ENCODE assay signal across 1 cellular context in the genomic region with DNA sequence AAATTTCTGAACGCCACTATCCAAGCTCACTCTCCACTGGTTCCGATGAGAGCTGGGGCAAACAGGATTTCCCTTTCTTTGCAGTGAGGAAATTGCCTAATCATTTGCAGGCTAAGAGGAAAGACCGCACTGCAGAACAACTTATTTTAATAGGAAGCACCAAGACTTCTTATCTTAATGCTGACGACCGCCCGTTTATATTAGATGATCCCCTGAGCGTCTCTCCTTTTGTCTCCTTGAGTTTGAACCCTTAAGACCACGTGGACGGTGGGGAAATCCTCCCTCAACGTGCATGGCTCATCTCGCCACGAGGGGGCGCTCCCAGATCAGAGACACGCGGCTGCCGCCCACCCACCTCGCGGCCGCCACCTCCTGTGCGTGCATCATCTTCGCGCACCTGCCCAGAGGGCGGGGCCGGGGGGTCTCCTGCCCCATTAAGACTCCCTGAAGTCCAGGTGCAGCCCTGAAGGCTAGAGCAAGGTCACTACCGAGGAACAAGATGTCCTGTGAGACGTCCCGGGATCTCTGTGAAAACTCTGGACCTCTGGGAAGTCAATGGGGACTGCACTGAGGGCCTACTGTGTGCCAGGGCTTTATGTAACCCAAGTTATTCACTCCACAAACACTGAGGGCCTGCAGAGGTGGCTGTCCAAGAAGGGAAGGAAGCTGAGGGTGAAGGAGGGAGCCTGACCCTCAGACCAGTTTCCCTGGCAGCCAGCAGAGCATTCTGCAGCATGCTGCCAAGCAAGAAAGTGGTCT.
TF ChIP-seq lines count a peak whose summit lies in the region.

No MANE protein-coding gene starts in this region.

TF ChIP-seq in H1, 55 proteins besides CTCF, POLR2A, EP300 and RAD21 (continued from another document):
- TF ChIP-seq, protein P1, sequence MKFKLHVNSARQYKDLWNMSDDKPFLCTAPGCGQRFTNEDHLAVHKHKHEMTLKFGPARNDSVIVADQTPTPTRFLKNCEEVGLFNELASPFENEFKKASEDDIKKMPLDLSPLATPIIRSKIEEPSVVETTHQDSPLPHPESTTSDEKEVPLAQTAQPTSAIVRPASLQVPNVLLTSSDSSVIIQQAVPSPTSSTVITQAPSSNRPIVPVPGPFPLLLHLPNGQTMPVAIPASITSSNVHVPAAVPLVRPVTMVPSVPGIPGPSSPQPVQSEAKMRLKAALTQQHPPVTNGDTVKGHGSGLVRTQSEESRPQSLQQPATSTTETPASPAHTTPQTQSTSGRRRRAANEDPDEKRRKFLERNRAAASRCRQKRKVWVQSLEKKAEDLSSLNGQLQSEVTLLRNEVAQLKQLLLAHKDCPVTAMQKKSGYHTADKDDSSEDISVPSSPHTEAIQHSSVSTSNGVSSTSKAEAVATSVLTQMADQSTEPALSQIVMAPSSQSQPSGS (IDR thresholded peaks at IDR 0.05; ENCODE audit: low read length), result no peak
- TF ChIP-seq TCF12 (IDR thresholded peaks at IDR 0.05; ENCODE audit: low read depth, low read length) (peak; percentile 89; the same call in 1 of the 2 replicates), CEBPB (IDR thresholded peaks at IDR 0.05; ENCODE audit: low read depth, low read length) (peak; percentile 58; the same call in 1 of the 2 replicates), NANOG (IDR thresholded peaks at IDR 0.05; ENCODE audit: insufficient read depth, low read depth, low read length, poor library complexity, severe bottlenecking) (peak; percentile 3), KDM1A (IDR thresholded peaks at IDR 0.05; ENCODE audit: borderline replicate concordance, low read length) (0 out of 2 replicates have a peak, but pooled peaks have one; percentile 14), RFX5 (IDR thresholded peaks at IDR 0.05; ENCODE audit: borderline replicate concordance, low read depth, low read length) (no peak), TEAD4 (IDR thresholded peaks at IDR 0.05; ENCODE audit: low read depth, low read length) (no peak), HDAC6 (IDR thresholded peaks at IDR 0.05; ENCODE audit: low read depth, low read length) (no peak), EGR1 (IDR thresholded peaks at IDR 0.05; ENCODE audit: borderline replicate concordance, low read depth, low read length) (peak; percentile 81; the same call in 1 of the 2 replicates), SIN3A (conservative IDR thresholded peaks at IDR 0.05 in 1 of 2, IDR thresholded peaks at IDR 0.05 in 1 of 2; ENCODE audit: low read depth in 1 of 2, low read length in 2 of 2) (0 out of 4 replicates have a peak, but pooled peaks of 1 of the 2 experiments have one; percentile 30), TAF1 (IDR thresholded peaks at IDR 0.05; ENCODE audit: low read depth, low read length) (0 out of 2 replicates have a peak, but pooled peaks have one; percentile 35), SP4 (IDR thresholded peaks at IDR 0.05; ENCODE audit: low read length) (peak; percentile 65; the same call in 1 of the 2 replicates)
- TF ChIP-seq, protein P2, sequence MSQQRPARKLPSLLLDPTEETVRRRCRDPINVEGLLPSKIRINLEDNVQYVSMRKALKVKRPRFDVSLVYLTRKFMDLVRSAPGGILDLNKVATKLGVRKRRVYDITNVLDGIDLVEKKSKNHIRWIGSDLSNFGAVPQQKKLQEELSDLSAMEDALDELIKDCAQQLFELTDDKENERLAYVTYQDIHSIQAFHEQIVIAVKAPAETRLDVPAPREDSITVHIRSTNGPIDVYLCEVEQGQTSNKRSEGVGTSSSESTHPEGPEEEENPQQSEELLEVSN (IDR thresholded peaks at IDR 0.05), result peak; percentile 74
TF ChIP-seq in H1: peak in this region for 14.
